In the genomic region with DNA sequence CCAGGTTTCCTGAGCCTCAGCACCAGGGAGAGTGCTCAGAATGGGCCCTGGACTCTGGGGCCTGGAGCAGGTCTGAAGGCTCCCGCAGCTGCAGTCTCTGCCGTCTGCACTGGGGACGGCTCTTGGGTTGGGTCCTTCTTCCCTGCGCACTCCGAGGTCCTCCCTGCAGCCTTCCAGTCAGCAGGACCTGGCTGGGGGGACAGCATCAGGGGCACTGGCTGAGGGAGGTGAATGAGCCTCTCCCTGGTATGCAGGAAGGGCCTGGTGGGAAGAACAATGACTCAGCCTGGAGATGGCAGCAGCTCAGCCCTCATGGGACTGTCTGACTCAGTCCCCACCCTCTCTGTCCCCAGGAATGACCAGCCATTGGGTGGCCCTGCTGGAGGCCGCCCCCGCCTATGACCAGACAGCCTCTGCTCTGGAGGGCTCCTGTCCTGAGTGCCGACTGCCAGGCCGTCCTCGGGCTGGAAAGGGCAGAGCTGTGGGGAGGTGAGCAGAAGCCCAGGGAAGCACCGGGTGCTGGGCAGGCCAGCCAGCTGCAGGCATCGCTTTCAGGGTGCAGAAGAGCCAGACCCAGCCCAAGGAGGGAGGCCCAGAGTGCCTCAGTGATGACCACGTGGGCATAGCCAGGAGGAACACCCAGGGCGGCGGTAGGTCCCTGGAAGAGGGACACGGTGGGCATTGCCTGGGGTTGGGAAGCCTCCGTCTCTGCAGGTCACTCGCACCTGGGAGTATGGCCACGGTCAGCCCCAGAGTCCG, we compare ENCODE assay signal across 11 cellular contexts.
DNase-seq lines count a peak whose midpoint lies in the region; ATAC-seq, FAIRE-seq and TF ChIP-seq lines count a peak whose summit lies in the region.
"Had no signal": no experiment of that assay in that cellular context is flagged by ENCODE, and none has a peak within 500 bp of the region (broad histone marks: within the 10 kb centered on the region; RNA-seq: fewer than 3 reads in every experiment).

No MANE protein-coding gene starts in this region.

- H3K36me3 ChIP-seq in MG63 = no peaks in the 10 kb centered on the region
- H3K36me3 ChIP-seq in astrocyte (ENCODE audit: insufficient read depth, low read length) = no peaks in the 10 kb centered on the region
- H3K36me3 ChIP-seq in OCI-LY7 (ENCODE audit: insufficient read depth, low read length) = peaks cover 6% of the 10 kb centered on the region; the same call in 1 of the 2 replicates

- no peak overlapping the region for H3K4me3 ChIP-seq in MG63
- H3K4me3 ChIP-seq in astrocyte (ENCODE audit: insufficient read depth, low read depth, low read length) = no peak overlapping the region
- no peak overlapping the region for H3K4me3 ChIP-seq in OCI-LY7 (ENCODE audit: low read depth, low read length, poor library complexity, severe bottlenecking)

- H3K4me1 ChIP-seq in astrocyte (ENCODE audit: insufficient read depth, low read length) = peaks cover 2% of the 10 kb centered on the region
- H3K4me1 ChIP-seq in OCI-LY7 (ENCODE audit: insufficient read depth, low read length, poor library complexity, severe bottlenecking) = peaks cover 20% of the 10 kb centered on the region

- DNase-seq in Ammon's horn (ENCODE audit: low spot score) (peak; percentile 56), MG63 (peak; percentile 78), astrocyte (ENCODE audit: low read depth) (no peak), mesenteric fat pad (ENCODE audit: low spot score) (peak; percentile 88), NCI-H82 (lab: John Stamatoyannopoulos, UW) (no peak), OCI-LY7 (ENCODE audit: low spot score) (no peak)
- no peak for DNase-seq in activated CD4-positive, alpha-beta T cell treated with anti-CD3 and anti-CD28 coated beads, Interleukin-2, amount 10 ng/mL, durations not matched to agents 7 days and 5 days
- DNase-seq: activated CD4-positive, CD25-positive, alpha-beta regulatory T cell treated with anti-CD3 and anti-CD28 coated beads, Interleukin-2, amount 50 U/mL, for 72 hours; NCI-H1048 had no signal

- no peak for TF ChIP-seq CTCF in astrocyte (IDR thresholded peaks at IDR 0.05; ENCODE audit: insufficient read depth, low read depth, low read length)
- TF ChIP-seq CTCF in OCI-LY7 (conservative IDR thresholded peaks at IDR 0.05; ENCODE audit: low read length) = no peak

- H3K27ac ChIP-seq in astrocyte (ENCODE audit: low read depth, low read length) = no peak overlapping the region
- H3K27ac ChIP-seq in OCI-LY7 (ENCODE audit: low read depth, low read length, poor library complexity, severe bottlenecking) = no peak overlapping the region
- H3K27ac ChIP-seq: RWPE1 had no signal

- peaks cover 1% of the 10 kb centered on the region for H3K9me3 Mint-ChIP-seq in astrocyte (ENCODE audit: unreplicated experiment)
- no peaks in the 10 kb centered on the region for H3K9me3 Mint-ChIP-seq in activated CD4-positive, alpha-beta T cell treated with anti-CD3 and anti-CD28 coated beads, Interleukin-2, amount 10 ng/mL, durations not matched to agents 7 days and 5 days

- no peaks in the 10 kb centered on the region for H3K9me2 ChIP-seq in OCI-LY7 (ENCODE audit: insufficient read depth, low read length)

- H3K9me3 ChIP-seq in MG63 (no peaks in the 10 kb centered on the region), astrocyte (ENCODE audit: insufficient read depth, low read depth, low read length) (peaks cover 7% of the 10 kb centered on the region), OCI-LY7 (ENCODE audit: low read length) (peaks cover 15% of the 10 kb centered on the region; the same call in 1 of the 2 replicates)

- FAIRE-seq in astrocyte (lab: Jason Lieb, UNC) = no peak

- no peak overlapping the region for H3K4me3 Mint-ChIP-seq in astrocyte (ENCODE audit: unreplicated experiment)
- no peak overlapping the region for H3K4me3 Mint-ChIP-seq in activated CD4-positive, alpha-beta T cell treated with anti-CD3 and anti-CD28 coated beads, Interleukin-2, amount 10 ng/mL, durations not matched to agents 7 days and 5 days

- H3K27me3 Mint-ChIP-seq in astrocyte (ENCODE audit: low read depth, unreplicated experiment) = peaks cover 6% of the 10 kb centered on the region
- no peaks in the 10 kb centered on the region for H3K27me3 Mint-ChIP-seq in activated CD4-positive, alpha-beta T cell treated with anti-CD3 and anti-CD28 coated beads, Interleukin-2, amount 10 ng/mL, durations not matched to agents 7 days and 5 days

- no peaks in the 10 kb centered on the region for H3K4me1 Mint-ChIP-seq in astrocyte (ENCODE audit: low read depth, unreplicated experiment)
- no peaks in the 10 kb centered on the region for H3K4me1 Mint-ChIP-seq in activated CD4-positive, alpha-beta T cell treated with anti-CD3 and anti-CD28 coated beads, Interleukin-2, amount 10 ng/mL, durations not matched to agents 7 days and 5 days

- ATAC-seq in GM21360 (IDR thresholded peaks at IDR 0.05; ENCODE audit: unreplicated experiment) = no peak

- H3K27me3 ChIP-seq in MG63 (no peaks in the 10 kb centered on the region; the same call in 1 of the 2 replicates), astrocyte (ENCODE audit: insufficient read depth, low read length) (no peaks in the 10 kb centered on the region)

- H3K79me2 ChIP-seq in astrocyte (ENCODE audit: insufficient read depth, low read length) (no peaks in the 10 kb centered on the region), OCI-LY7 (ENCODE audit: insufficient read depth, low read depth, low read length) (no peaks in the 10 kb centered on the region)

- H3K27ac Mint-ChIP-seq in astrocyte (ENCODE audit: unreplicated experiment) = peak overlapping the region; percentile 41
- H3K27ac Mint-ChIP-seq in activated CD4-positive, alpha-beta T cell treated with anti-CD3 and anti-CD28 coated beads, Interleukin-2, amount 10 ng/mL, durations not matched to agents 7 days and 5 days = no peak overlapping the region

- no peaks in the 10 kb centered on the region for H3K36me3 Mint-ChIP-seq in astrocyte (ENCODE audit: low read depth, unreplicated experiment)
- no peaks in the 10 kb centered on the region for H3K36me3 Mint-ChIP-seq in activated CD4-positive, alpha-beta T cell treated with anti-CD3 and anti-CD28 coated beads, Interleukin-2, amount 10 ng/mL, durations not matched to agents 7 days and 5 days (ENCODE audit: low read depth)

- H2AFZ ChIP-seq in astrocyte (ENCODE audit: low read depth, low read length) (peak overlapping the region; percentile 4), OCI-LY7 (ENCODE audit: low read length) (no peak overlapping the region)

- BruUV-seq in OCI-LY7 (replicated peaks; lab: Mats Ljungman, UMichigan) = no TSS peak

- H3K4me2 ChIP-seq in astrocyte (ENCODE audit: low read length) = peak overlapping the region; percentile 22
- no peak overlapping the region for H3K4me2 ChIP-seq in OCI-LY7 (ENCODE audit: low read length)

- H3K9ac ChIP-seq in astrocyte (ENCODE audit: low read length) = no peak overlapping the region

- H4K20me1 ChIP-seq in astrocyte (ENCODE audit: insufficient read depth, low read length) = no peaks in the 10 kb centered on the region
- no peaks in the 10 kb centered on the region for H4K20me1 ChIP-seq in OCI-LY7 (ENCODE audit: insufficient read depth, low read length)

- intact Hi-C loops in OCI-LY7 (cut with micrococcal nuclease; ENCODE audit: unreplicated experiment) = no loop called here

- POLR2A ChIA-PET in OCI-LY7 (lab: Charles Lee) = no interaction called here
- POLR2A ChIA-PET in activated CD4-positive, alpha-beta T cell treated with anti-CD3 and anti-CD28 coated beads, Interleukin-2, amount 10 ng/mL, durations not matched to agents 7 days and 5 days (lab: Charles Lee) = no interaction called here

- CTCF ChIA-PET in OCI-LY7 (lab: Charles Lee; ENCODE audit: unreplicated experiment) = no interaction called here
- CTCF ChIA-PET in activated CD4-positive, alpha-beta T cell treated with anti-CD3 and anti-CD28 coated beads, Interleukin-2, amount 10 ng/mL, durations not matched to agents 7 days and 5 days (lab: Charles Lee) = no interaction called here

Comparison
In these comparisons a context has a peak if more than half of its experiments do, and no peak if none do; other contexts are left out.
1. DNase-seq: peak in Ammon's horn (single experiment), MG63 (single experiment) and mesenteric fat pad (single experiment); none in astrocyte (single experiment), NCI-H82 (single experiment), OCI-LY7 (single experiment) and activated CD4-positive, alpha-beta T cell treated with anti-CD3 and anti-CD28 coated beads, Interleukin-2, amount 10 ng/mL, durations not matched to agents 7 days and 5 days (single experiment).